19 cellular contexts compared by ENCODE assay signal in genomic region chr18:22695674-22696073, GRCh38.
"Had no signal": no experiment of that assay in that cellular context is flagged by ENCODE, and none has a peak within 500 bp of the region (broad histone marks: within the 10 kb centered on the region; RNA-seq: fewer than 3 reads in every experiment).

No MANE protein-coding gene starts in this region.

- H3K27me3 Mint-ChIP-seq: activated naive CD8-positive, alpha-beta T cell treated with anti-CD3 and anti-CD28 coated beads, Interleukin-2, amount 10 ng/mL, durations not matched to agents 7 days and 5 days had no signal

- H3K27ac Mint-ChIP-seq: activated B cell treated with CpG ODN at 0.5 μM for 24 hours; activated CD4-positive, alpha-beta T cell treated with anti-CD3 and anti-CD28 coated beads for 36 hours; activated naive CD4-positive, alpha-beta T cell treated with anti-CD3 and anti-CD28 coated beads for 36 hours; activated naive CD8-positive, alpha-beta T cell treated with anti-CD3 and anti-CD28 coated beads, Interleukin-2, amount 10 ng/mL, durations not matched to agents 7 days and 5 days; natural killer cell treated with Interleukin-12 subunit alpha and Interleukin-12 subunit beta and Interleukin-15 and Interleukin-18, amount 100 ng/mL, for 72 hours; stimulated activated naive CD8-positive, alpha-beta T cell treated with anti-CD3 and anti-CD28 coated beads, Interleukin-15, Interleukin-2, amounts not matched to agents 100 ng/mL and 50 ng/mL, for 24 hours had no signal

- H3K27ac ChIP-seq: breast epithelium, neutrophil, parathyroid adenoma, thyroid gland had no signal

- H3K79me2 ChIP-seq: parathyroid adenoma had no signal

- H3K36me3 Mint-ChIP-seq: activated naive CD8-positive, alpha-beta T cell treated with anti-CD3 and anti-CD28 coated beads, Interleukin-2, amount 10 ng/mL, durations not matched to agents 7 days and 5 days; natural killer cell treated with Interleukin-12 subunit alpha and Interleukin-12 subunit beta and Interleukin-15 and Interleukin-18, amount 100 ng/mL, for 72 hours had no signal

- DNase-seq: activated B cell treated with CpG ODN at 0.5 μM for 24 hours; activated CD4-positive, alpha-beta T cell treated with anti-CD3 and anti-CD28 coated beads for 36 hours; activated CD4-positive, alpha-beta T cell treated with anti-CD3 and anti-CD28 coated beads, Interleukin-2, amount 50 U/mL, for 4 hours; activated naive CD4-positive, alpha-beta T cell treated with anti-CD3 and anti-CD28 coated beads for 36 hours; activated naive CD8-positive, alpha-beta T cell treated with anti-CD3 and anti-CD28 coated beads, Interleukin-2, amount 10 ng/mL, durations not matched to agents 7 days and 5 days; activated T-cell treated with anti-CD3 and anti-CD28 coated beads, Interleukin-2, amount 50 U/mL, for 48 hours; effector memory CD4-positive, alpha-beta T cell; hypothalamus; mammary epithelial cell; stimulated activated CD4-positive, alpha-beta T cell treated with anti-CD3 and anti-CD28 coated beads, Interleukin-12 subunit alpha, Interleukin-12 subunit beta, amount 100 ng/mL, for 4 hours; stimulated activated CD4-positive, alpha-beta T cell treated with anti-CD3 and anti-CD28 coated beads, Interleukin-4, amount 100 ng/mL, for 4 hours; substantia nigra had no signal

- H3K4me1 Mint-ChIP-seq: activated B cell treated with CpG ODN at 0.5 μM for 24 hours; activated CD4-positive, alpha-beta T cell treated with anti-CD3 and anti-CD28 coated beads for 36 hours; activated naive CD8-positive, alpha-beta T cell treated with anti-CD3 and anti-CD28 coated beads, Interleukin-2, amount 10 ng/mL, durations not matched to agents 7 days and 5 days; central memory CD8-positive, alpha-beta T cell had no signal

- H3K9me3 Mint-ChIP-seq: activated naive CD4-positive, alpha-beta T cell treated with anti-CD3 and anti-CD28 coated beads for 36 hours; activated naive CD8-positive, alpha-beta T cell treated with anti-CD3 and anti-CD28 coated beads, Interleukin-2, amount 10 ng/mL, durations not matched to agents 7 days and 5 days; central memory CD8-positive, alpha-beta T cell; natural killer cell treated with Interleukin-12 subunit alpha and Interleukin-12 subunit beta and Interleukin-15 and Interleukin-18, amount 100 ng/mL, for 72 hours; stimulated activated naive CD8-positive, alpha-beta T cell treated with anti-CD3 and anti-CD28 coated beads, Interleukin-15, Interleukin-2, amounts not matched to agents 100 ng/mL and 50 ng/mL, for 24 hours had no signal

- H2AFZ ChIP-seq: parathyroid adenoma had no signal

- H3K4me3 ChIP-seq: breast epithelium, thyroid gland had no signal

- H3K9me3 ChIP-seq: breast epithelium, neutrophil, thyroid gland had no signal

- H3K4me3 Mint-ChIP-seq: activated B cell treated with CpG ODN at 0.5 μM for 24 hours; activated CD4-positive, alpha-beta T cell treated with anti-CD3 and anti-CD28 coated beads for 36 hours; activated naive CD4-positive, alpha-beta T cell treated with anti-CD3 and anti-CD28 coated beads for 36 hours; activated naive CD8-positive, alpha-beta T cell treated with anti-CD3 and anti-CD28 coated beads, Interleukin-2, amount 10 ng/mL, durations not matched to agents 7 days and 5 days; central memory CD8-positive, alpha-beta T cell; natural killer cell treated with Interleukin-12 subunit alpha and Interleukin-12 subunit beta and Interleukin-15 and Interleukin-18, amount 100 ng/mL, for 72 hours; stimulated activated naive CD8-positive, alpha-beta T cell treated with anti-CD3 and anti-CD28 coated beads, Interleukin-15, Interleukin-2, amounts not matched to agents 100 ng/mL and 50 ng/mL, for 24 hours had no signal

- H3K4me1 ChIP-seq: breast epithelium, parathyroid adenoma, thyroid gland had no signal

- H3K27me3 ChIP-seq: breast epithelium, neutrophil, thyroid gland had no signal

- H3K36me3 ChIP-seq: breast epithelium, neutrophil, thyroid gland had no signal

- H3K9ac ChIP-seq: parathyroid adenoma had no signal

- ATAC-seq: activated CD4-positive, alpha-beta T cell treated with anti-CD3 and anti-CD28 coated beads for 36 hours; natural killer cell treated with Interleukin-12 subunit alpha and Interleukin-12 subunit beta and Interleukin-15 and Interleukin-18, amount 100 ng/mL, for 72 hours had no signal
